Comparison of ENCODE assay signal across 8 cellular contexts in genomic region chr1:171983584-171983983, GRCh38.
DNase-seq lines count a peak whose midpoint lies in the region; ATAC-seq, FAIRE-seq and TF ChIP-seq lines count a peak whose summit lies in the region.

No MANE protein-coding gene starts in this region.

- TF ChIP-seq CTCF in transverse colon (IDR thresholded peaks at IDR 0.05) (peak in 3 of 5 experiments; percentile 13 to 21 (median 19)), pancreas (IDR thresholded peaks at IDR 0.05) (no peak)

- ATAC-seq in GM21423 (IDR thresholded peaks at IDR 0.05; ENCODE audit: unreplicated experiment) (no peak), pancreas (no peak)

- H3K4me3 ChIP-seq in transverse colon: no peak overlapping the region
- no peak overlapping the region for H3K4me3 ChIP-seq in pancreas

- H3K27me3 ChIP-seq in transverse colon: no peaks in the 10 kb centered on the region
- no peaks in the 10 kb centered on the region for H3K27me3 ChIP-seq in pancreas

- H3K36me3 ChIP-seq in transverse colon (no peaks in the 10 kb centered on the region), pancreas (no peaks in the 10 kb centered on the region)

- intact Hi-C loops in transverse colon (cut with DNase I; ENCODE audit: low total_unique reads): loop anchor here (5.0 kb wide), 1 partner anchor 181 kb away; no protein-coding TSS in a partner anchor
- intact Hi-C loops in pancreas (cut with DNase I): loop anchor here in 2 of 3 donors (10.0 kb wide), 2 partner anchors 179 to 339 kb away; no protein-coding TSS in a partner anchor

- DNase-seq in SIG-M5 treated with dmso at 0.1 percent for 504 hours (lab: John Stamatoyannopoulos, UW; ENCODE audit: unreplicated experiment) (peak; percentile 26), SIG-M5 (lab: John Stamatoyannopoulos, UW) (no peak), OCI-M1 (lab: John Stamatoyannopoulos, UW) (peak; percentile 77), fibroblast of peridontal ligament (ENCODE audit: extremely low read depth) (peak; percentile 67), transverse colon (no peak), RPMI8226 (no peak), pancreas (no peak)

- no peak for TF ChIP-seq EP300 in transverse colon (IDR thresholded peaks at IDR 0.05; ENCODE audit: low read depth)

- in situ Hi-C loops in transverse colon (cut with MboI; ENCODE audit: low pct_ligation_motif_present in 1 of 4, low pct_unique_long_range_greater_than_20kb in 1 of 4, low sequenced_read_pairs in 3 of 4): loop anchor here (5.0 to 25.0 kb wide), 5 partner anchors 176 to 346 kb away; no protein-coding TSS in a partner anchor

- no peaks in the 10 kb centered on the region for H3K9me3 ChIP-seq in transverse colon
- H3K9me3 ChIP-seq in pancreas: no peaks in the 10 kb centered on the region

- no peak overlapping the region for H3K27ac ChIP-seq in transverse colon
- no peak overlapping the region for H3K27ac ChIP-seq in pancreas

- peaks cover 0 to 8% (median 0%) of the 10 kb centered on the region in 4 donors for H3K4me1 ChIP-seq in transverse colon
- H3K4me1 ChIP-seq in pancreas: peaks cover 0 to 3% (median 0%) of the 10 kb centered on the region in 3 donors

- no peak for FAIRE-seq in pancreas (lab: Jason Lieb, UNC)

- 35% methylated on average over 1 of the region's 1 CpG; no CpG with 5 or more reads in 1 of the 2 donors for WGBS in transverse colon (ENCODE audit: low coverage in 1 of 2), 2 donors
- 32 to 41% methylated on average over 1 of the region's 1 CpG for WGBS in pancreas, 2 donors

- no peak for TF ChIP-seq POLR2A in transverse colon (IDR thresholded peaks at IDR 0.05)

Comparison
In these comparisons a context has a peak if more than half of its experiments do, and no peak if none do; other contexts are left out.
1. DNase-seq: peak in SIG-M5 treated with dmso at 0.1 percent for 504 hours (single experiment), OCI-M1 (single experiment) and fibroblast of peridontal ligament (single experiment); none in SIG-M5 (single experiment), transverse colon (single experiment), RPMI8226 (single experiment) and pancreas (0 of 6).
2. CTCF ChIP-seq: peak in transverse colon (3 of 5); none in pancreas (0 of 4).